In the genomic region with DNA sequence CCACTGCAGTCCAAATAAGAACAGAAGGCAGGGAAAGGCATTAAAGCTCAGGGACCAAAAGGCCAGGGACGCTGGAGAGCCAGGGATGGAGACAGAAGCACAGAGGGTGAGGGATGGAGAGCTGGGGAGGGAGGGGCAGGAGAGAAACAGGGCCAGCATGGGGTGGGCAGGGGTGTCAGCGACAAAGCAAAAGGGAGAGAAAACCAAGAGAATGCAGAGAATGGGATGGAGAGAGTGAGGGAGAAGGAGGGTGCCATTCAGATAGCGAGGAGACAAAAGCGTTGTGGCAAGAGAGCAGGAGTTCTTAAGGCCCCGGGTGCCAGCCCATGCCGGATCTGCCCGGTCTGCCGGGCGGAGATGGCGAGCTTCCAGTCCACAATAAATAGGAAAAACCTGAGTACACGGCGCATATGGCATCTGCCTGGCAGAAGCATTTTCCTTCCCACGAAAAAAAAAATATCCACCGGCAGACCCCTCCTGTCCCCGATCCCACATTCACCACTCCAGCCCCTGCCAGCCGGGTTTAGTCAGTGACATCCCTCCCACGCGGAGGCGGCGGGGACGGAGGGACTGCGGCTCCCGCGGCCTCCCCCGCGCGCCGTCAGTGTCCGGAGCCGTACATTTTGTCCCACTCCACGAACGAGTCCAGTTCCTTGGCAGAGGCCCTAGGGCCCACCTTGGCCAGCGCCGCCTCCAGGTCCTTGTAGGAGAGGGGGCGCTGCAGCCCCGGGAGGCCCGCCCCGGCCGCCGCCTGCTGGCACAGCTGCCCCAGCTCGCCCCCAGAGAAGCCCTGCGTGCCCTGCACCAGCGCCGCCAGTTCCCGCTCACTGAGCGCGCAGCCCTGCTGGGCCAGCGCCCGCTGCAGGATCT, we compare ENCODE assay signal across 8 cellular contexts. TPM values are rescaled to one million over a fixed set of nuclear protein-coding genes. Genes with fewer than 3 reads are reported as not detected.
A peak's percentile ranks its signal among the peaks of the same experiment; 100 is the strongest.
DNase-seq lines count a peak whose midpoint lies in the region; ATAC-seq and TF ChIP-seq lines count a peak whose summit lies in the region.

No MANE protein-coding gene starts in this region.

- H3K4me1 Mint-ChIP-seq in activated CD4-positive, alpha-beta T cell treated with anti-CD3 and anti-CD28 coated beads, Interleukin-2, amount 10 ng/mL, durations not matched to agents 7 days and 5 days = peaks cover 21% of the 10 kb centered on the region
- peaks cover 11 to 19% of the 10 kb centered on the region in 2 donors for H3K4me1 Mint-ChIP-seq in natural killer cell

- intact Hi-C loops in natural killer cell (cut with micrococcal nuclease) = no loop called here

- no peak for DNase-seq in activated CD4-positive, alpha-beta T cell treated with anti-CD3 and anti-CD28 coated beads, Interleukin-2, amount 10 ng/mL, durations not matched to agents 7 days and 5 days
- no peak for DNase-seq in activated CD4-positive, alpha-beta T cell treated with anti-CD3 and anti-CD28 coated beads for 48 hours
- DNase-seq in NOMO-1 (lab: John Stamatoyannopoulos, UW; ENCODE audit: unreplicated experiment in 2 of 2) (peak; percentile 79 to 92), natural killer cell (no peak), GM13977 (ENCODE audit: low spot score) (no peak)
- DNase-seq in effector CD8-positive, alpha-beta T cell (lab: John Stamatoyannopoulos, UW) = peak; percentile 58

- H3K27ac Mint-ChIP-seq in activated CD4-positive, alpha-beta T cell treated with anti-CD3 and anti-CD28 coated beads, Interleukin-2, amount 10 ng/mL, durations not matched to agents 7 days and 5 days = peak overlapping the region; percentile 54
- H3K27ac Mint-ChIP-seq in natural killer cell = peak overlapping the region in 1 of 2 donors; percentile 75

- no peak for TF ChIP-seq CTCF in natural killer cell (IDR thresholded peaks at IDR 0.05)
- no peak for TF ChIP-seq CTCF in GM13977 (IDR thresholded peaks at IDR 0.05; ENCODE audit: extremely low read depth, insufficient read depth, missing control alignments)

- POLR2A ChIA-PET in activated CD4-positive, alpha-beta T cell treated with anti-CD3 and anti-CD28 coated beads, Interleukin-2, amount 10 ng/mL, durations not matched to agents 7 days and 5 days (lab: Charles Lee) = interaction anchor here (0.6 kb wide), 1 partner anchor 54 kb away, joined by 3 read pairs; no protein-coding TSS in a partner anchor

- peaks cover 17% of the 10 kb centered on the region for H3K27me3 Mint-ChIP-seq in activated CD4-positive, alpha-beta T cell treated with anti-CD3 and anti-CD28 coated beads, Interleukin-2, amount 10 ng/mL, durations not matched to agents 7 days and 5 days
- no peaks in the 10 kb centered on the region for H3K27me3 Mint-ChIP-seq in natural killer cell (ENCODE audit: low read depth in 2 of 2)

- CTCF ChIA-PET in activated CD4-positive, alpha-beta T cell treated with anti-CD3 and anti-CD28 coated beads, Interleukin-2, amount 10 ng/mL, durations not matched to agents 7 days and 5 days (lab: Charles Lee) = interaction anchor here (1.0 to 2.5 kb wide), 4 partner anchors 9 to 205 kb away, joined by 3 to 8 read pairs (median 6); no protein-coding TSS in a partner anchor

- peak; percentile 48 to 67 (median 56) for ATAC-seq in natural killer cell
- no peak for ATAC-seq in HG02884 (IDR thresholded peaks at IDR 0.05; ENCODE audit: unreplicated experiment)
- ATAC-seq in HG03520 (IDR thresholded peaks at IDR 0.05; ENCODE audit: unreplicated experiment) = no peak

- H3K4me3 Mint-ChIP-seq in activated CD4-positive, alpha-beta T cell treated with anti-CD3 and anti-CD28 coated beads, Interleukin-2, amount 10 ng/mL, durations not matched to agents 7 days and 5 days = peak overlapping the region; percentile 67
- H3K4me3 Mint-ChIP-seq in natural killer cell = peak overlapping the region; percentile 69

- no peaks in the 10 kb centered on the region for H3K36me3 Mint-ChIP-seq in activated CD4-positive, alpha-beta T cell treated with anti-CD3 and anti-CD28 coated beads, Interleukin-2, amount 10 ng/mL, durations not matched to agents 7 days and 5 days (ENCODE audit: low read depth)
- H3K36me3 Mint-ChIP-seq in natural killer cell = no peaks in the 10 kb centered on the region

- in situ Hi-C loops in GM13977 (cut with MboI; ENCODE audit: low pct_unique_long_range_greater_than_20kb, low sequenced_read_pairs, unreplicated experiment) = no loop called here

- no peaks in the 10 kb centered on the region for H3K9me3 Mint-ChIP-seq in activated CD4-positive, alpha-beta T cell treated with anti-CD3 and anti-CD28 coated beads, Interleukin-2, amount 10 ng/mL, durations not matched to agents 7 days and 5 days
- H3K9me3 Mint-ChIP-seq in natural killer cell = no peaks in the 10 kb centered on the region

RNA-seq across cellular contexts. Expression of gene FIGNL2, which starts 28.4 kb away (rescaled TPM):
- under 1 TPM; 0.17 to 0.19 TPM for total RNA-seq in activated CD4-positive, alpha-beta T cell treated with anti-CD3 and anti-CD28 coated beads, Interleukin-2, amount 10 ng/mL, durations not matched to agents 7 days and 5 days
- total RNA-seq in natural killer cell = 1 to 10 TPM; 1.4 to 1.6 (median 1.5) TPM

Comparison
In these comparisons a context has a peak if more than half of its experiments do, and no peak if none do; other contexts are left out.
1. DNase-seq: peak in NOMO-1 (2 of 2) and effector CD8-positive, alpha-beta T cell (single experiment); none in activated CD4-positive, alpha-beta T cell treated with anti-CD3 and anti-CD28 coated beads, Interleukin-2, amount 10 ng/mL, durations not matched to agents 7 days and 5 days (single experiment), activated CD4-positive, alpha-beta T cell treated with anti-CD3 and anti-CD28 coated beads for 48 hours (single experiment), natural killer cell (single experiment) and GM13977 (single experiment).
2. ATAC-seq: peak in natural killer cell (3 of 3); none in HG02884 (single experiment) and HG03520 (single experiment).